ENCODE assay signal across 1 cellular context in the genomic region with DNA sequence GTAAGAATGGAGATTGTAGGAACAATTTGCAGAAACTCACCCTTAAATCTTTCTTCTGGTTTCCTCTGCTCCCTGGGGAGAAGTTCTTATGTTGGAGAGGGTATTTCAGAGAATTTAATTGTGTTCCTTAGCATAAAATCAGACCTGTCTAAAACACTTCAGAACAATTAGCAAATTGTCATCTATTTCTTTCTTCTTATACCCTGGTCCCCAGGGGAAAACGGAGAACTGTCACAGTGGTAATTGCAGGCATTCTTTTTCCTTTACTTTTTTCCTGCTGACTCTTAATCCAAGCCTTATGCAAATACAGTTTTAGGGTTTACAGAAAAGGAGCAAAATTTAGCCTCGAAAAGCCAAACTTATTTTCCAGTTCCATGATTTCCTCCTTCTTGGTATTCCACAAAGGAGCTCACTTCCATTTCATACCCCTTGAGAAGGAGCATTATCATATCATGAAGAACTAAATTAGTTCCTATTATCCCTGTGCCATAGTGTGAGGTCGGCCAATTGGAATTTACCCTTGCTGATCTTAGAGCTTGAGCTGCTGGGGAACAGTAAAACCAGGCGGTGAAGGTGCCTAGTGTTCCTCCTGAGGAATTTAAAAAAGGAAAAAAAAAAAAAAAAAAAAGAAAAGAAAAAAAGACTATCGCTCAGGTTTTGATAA.
TF ChIP-seq lines count a peak whose summit lies in the region.

No MANE protein-coding gene starts in this region.

TF ChIP-seq in GM23338, 12 proteins besides CTCF, POLR2A, EP300 and RAD21 (continued from another document):
- TF ChIP-seq, protein P1, sequence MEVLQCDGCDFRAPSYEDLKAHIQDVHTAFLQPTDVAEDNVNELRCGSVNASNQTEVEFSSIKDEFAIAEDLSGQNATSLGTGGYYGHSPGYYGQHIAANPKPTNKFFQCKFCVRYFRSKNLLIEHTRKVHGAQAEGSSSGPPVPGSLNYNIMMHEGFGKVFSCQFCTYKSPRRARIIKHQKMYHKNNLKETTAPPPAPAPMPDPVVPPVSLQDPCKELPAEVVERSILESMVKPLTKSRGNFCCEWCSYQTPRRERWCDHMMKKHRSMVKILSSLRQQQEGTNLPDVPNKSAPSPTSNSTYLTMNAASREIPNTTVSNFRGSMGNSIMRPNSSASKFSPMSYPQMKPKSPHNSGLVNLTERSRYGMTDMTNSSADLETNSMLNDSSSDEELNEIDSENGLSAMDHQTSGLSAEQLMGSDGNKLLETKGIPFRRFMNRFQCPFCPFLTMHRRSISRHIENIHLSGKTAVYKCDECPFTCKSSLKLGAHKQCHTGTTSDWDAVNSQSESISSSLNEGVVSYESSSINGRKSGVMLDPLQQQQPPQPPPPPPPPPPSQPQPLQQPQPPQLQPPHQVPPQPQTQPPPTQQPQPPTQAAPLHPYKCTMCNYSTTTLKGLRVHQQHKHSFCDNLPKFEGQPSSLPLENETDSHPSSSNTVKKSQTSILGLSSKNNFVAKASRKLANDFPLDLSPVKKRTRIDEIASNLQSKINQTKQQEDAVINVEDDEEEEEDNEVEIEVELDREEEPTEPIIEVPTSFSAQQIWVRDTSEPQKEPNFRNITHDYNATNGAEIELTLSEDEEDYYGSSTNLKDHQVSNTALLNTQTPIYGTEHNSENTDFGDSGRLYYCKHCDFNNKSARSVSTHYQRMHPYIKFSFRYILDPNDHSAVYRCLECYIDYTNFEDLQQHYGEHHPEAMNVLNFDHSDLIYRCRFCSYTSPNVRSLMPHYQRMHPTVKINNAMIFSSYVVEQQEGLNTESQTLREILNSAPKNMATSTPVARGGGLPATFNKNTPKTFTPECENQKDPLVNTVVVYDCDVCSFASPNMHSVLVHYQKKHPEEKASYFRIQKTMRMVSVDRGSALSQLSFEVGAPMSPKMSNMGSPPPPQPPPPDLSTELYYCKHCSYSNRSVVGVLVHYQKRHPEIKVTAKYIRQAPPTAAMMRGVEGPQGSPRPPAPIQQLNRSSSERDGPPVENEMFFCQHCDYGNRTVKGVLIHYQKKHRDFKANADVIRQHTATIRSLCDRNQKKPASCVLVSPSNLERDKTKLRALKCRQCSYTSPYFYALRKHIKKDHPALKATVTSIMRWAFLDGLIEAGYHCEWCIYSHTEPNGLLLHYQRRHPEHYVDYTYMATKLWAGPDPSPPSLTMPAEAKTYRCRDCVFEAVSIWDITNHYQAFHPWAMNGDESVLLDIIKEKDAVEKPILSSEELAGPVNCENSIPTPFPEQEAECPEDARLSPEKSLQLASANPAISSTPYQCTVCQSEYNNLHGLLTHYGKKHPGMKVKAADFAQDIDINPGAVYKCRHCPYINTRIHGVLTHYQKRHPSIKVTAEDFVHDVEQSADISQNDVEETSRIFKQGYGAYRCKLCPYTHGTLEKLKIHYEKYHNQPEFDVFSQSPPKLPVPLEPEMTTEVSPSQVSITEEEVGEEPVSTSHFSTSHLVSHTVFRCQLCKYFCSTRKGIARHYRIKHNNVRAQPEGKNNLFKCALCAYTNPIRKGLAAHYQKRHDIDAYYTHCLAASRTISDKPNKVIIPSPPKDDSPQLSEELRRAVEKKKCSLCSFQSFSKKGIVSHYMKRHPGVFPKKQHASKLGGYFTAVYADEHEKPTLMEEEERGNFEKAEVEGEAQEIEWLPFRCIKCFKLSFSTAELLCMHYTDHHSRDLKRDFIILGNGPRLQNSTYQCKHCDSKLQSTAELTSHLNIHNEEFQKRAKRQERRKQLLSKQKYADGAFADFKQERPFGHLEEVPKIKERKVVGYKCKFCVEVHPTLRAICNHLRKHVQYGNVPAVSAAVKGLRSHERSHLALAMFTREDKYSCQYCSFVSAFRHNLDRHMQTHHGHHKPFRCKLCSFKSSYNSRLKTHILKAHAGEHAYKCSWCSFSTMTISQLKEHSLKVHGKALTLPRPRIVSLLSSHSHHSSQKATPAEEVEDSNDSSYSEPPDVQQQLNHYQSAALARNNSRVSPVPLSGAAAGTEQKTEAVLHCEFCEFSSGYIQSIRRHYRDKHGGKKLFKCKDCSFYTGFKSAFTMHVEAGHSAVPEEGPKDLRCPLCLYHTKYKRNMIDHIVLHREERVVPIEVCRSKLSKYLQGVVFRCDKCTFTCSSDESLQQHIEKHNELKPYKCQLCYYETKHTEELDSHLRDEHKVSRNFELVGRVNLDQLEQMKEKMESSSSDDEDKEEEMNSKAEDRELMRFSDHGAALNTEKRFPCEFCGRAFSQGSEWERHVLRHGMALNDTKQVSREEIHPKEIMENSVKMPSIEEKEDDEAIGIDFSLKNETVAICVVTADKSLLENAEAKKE (CRISPR knock-in tag; IDR thresholded peaks at IDR 0.05) = no peak
- TF ChIP-seq JUNB (IDR thresholded peaks at IDR 0.05; ENCODE audit: unreplicated experiment) = no peak
